Comparison of ENCODE assay signal across 17 cellular contexts in genomic region chr16:17062676-17063075, GRCh38.
A peak's percentile ranks its signal among the peaks of the same experiment; 100 is the strongest.
DNase-seq lines count a peak whose midpoint lies in the region; ATAC-seq lines count a peak whose summit lies in the region.
"Had no signal": no experiment of that assay in that cellular context is flagged by ENCODE, and none has a peak within 500 bp of the region (broad histone marks: within the 10 kb centered on the region; RNA-seq: fewer than 3 reads in every experiment).

No MANE protein-coding gene starts in this region.

- DNase-seq in DMS153 (lab: John Stamatoyannopoulos, UW) = peak; percentile 48
- peak; percentile 79 for DNase-seq in NCI-H2029 treated with DMSO at 0.1 percent for 48 hours (lab: John Stamatoyannopoulos, UW)
- peak; percentile 52 for DNase-seq in SW480 (ENCODE audit: low spot score)
- no peak for DNase-seq in kidney glomerular epithelial cell (lab: John Stamatoyannopoulos, UW)
- DNase-seq in activated naive CD4-positive, alpha-beta T cell treated with Interleukin-2 at 50 U/mL for 16 hours = no peak
- DNase-seq: COR-L47, DMS53, HCEC 1CT, NCI-H1105 treated with DMSO at 0.1 percent for 48 hours, NCI-H187 treated with DMSO at 0.1 percent for 48 hours, NCI-H2227 treated with DMSO at 0.1 percent for 48 hours, NCI-H69, PC-9, SJCRH30 had no signal

- no peak overlapping the region for H3K4me3 ChIP-seq in skin epidermis
- H3K4me3 ChIP-seq: PC-9, SJCRH30 had no signal

- H3K27ac ChIP-seq in skin epidermis = peak overlapping the region in 14 of 21 experiments; percentile 18 to 82 (median 64)
- H3K27ac ChIP-seq: C4-2B, PC-9, SJCRH30 had no signal

- no peak for ATAC-seq in HG02610 (IDR thresholded peaks at IDR 0.05; ENCODE audit: unreplicated experiment)

Comparison
In these comparisons a context has a peak if more than half of its experiments do, and no peak if none do; other contexts are left out.
1. DNase-seq: peak in DMS153 (single experiment), NCI-H2029 treated with DMSO at 0.1 percent for 48 hours (single experiment) and SW480 (single experiment); none in kidney glomerular epithelial cell (single experiment) and activated naive CD4-positive, alpha-beta T cell treated with Interleukin-2 at 50 U/mL for 16 hours (single experiment).